In genomic region chr22:22125579-22126468, GRCh38 we compare ENCODE assay signal across 1 cellular context.
TF ChIP-seq lines count a peak whose summit lies in the region.

No MANE protein-coding gene starts in this region.

TF ChIP-seq in GM23338, 12 proteins besides CTCF, POLR2A, EP300 and RAD21 (continued from another document):
- TF ChIP-seq REST (IDR thresholded peaks at IDR 0.05; ENCODE audit: unreplicated experiment) (no peak), EZH2phosphoT487 (IDR thresholded peaks at IDR 0.05; ENCODE audit: unreplicated experiment) (no peak), ZNF331 (CRISPR knock-in tag; IDR thresholded peaks at IDR 0.05; ENCODE audit: low read depth) (no peak)
